Comparison of ENCODE assay signal across 1 cellular context in the genomic region with DNA sequence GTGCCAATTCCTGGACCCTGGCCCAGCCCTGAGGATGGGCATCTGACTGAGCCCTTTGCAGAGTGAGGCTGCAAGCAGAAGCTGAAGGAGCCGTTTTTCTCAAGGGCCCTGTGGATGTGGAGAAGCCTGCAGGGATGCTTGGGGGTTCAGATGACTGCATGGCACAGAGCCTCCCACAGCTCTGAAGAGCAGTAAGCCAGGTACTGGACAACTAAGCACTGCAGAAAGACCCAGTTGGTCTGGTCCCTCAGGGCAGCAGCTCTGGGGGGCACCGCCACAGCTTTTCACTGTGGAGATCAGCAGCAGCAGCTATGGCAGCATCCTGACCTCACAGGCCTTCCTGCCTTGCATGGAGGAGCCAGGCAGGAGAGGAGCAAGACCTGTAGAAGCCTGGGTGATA.
TF ChIP-seq lines count a peak whose summit lies in the region.

No MANE protein-coding gene starts in this region.

TF ChIP-seq in H1, 55 proteins besides CTCF, POLR2A, EP300 and RAD21:
- no peak for TF ChIP-seq SRF (IDR thresholded peaks at IDR 0.05; ENCODE audit: low read depth, low read length)
- TF ChIP-seq GTF2F1 (IDR thresholded peaks at IDR 0.05; ENCODE audit: borderline replicate concordance, low read depth, low read length) = no peak
- no peak for TF ChIP-seq CTBP2 (IDR thresholded peaks at IDR 0.05; ENCODE audit: borderline replicate concordance, insufficient read depth, insufficient read length, low read length)
- TF ChIP-seq TAF7 (optimal IDR thresholded peaks at IDR 0.05; ENCODE audit: borderline replicate concordance, low read depth, low read length) = no peak
- TF ChIP-seq POLR2AphosphoS5 (IDR thresholded peaks at IDR 0.05; ENCODE audit: low read depth, low read length) = no peak
- TF ChIP-seq PHF8 (conservative IDR thresholded peaks at IDR 0.05; ENCODE audit: low read depth, low read length) = no peak
- TF ChIP-seq BACH1 (IDR thresholded peaks at IDR 0.05; ENCODE audit: low read length) = no peak
- TF ChIP-seq ASH2L (IDR thresholded peaks at IDR 0.05; ENCODE audit: low read length) = no peak
- no peak for TF ChIP-seq FOSL1 (IDR thresholded peaks at IDR 0.05; ENCODE audit: insufficient read depth, low read depth, low read length)
- TF ChIP-seq, protein P1, sequence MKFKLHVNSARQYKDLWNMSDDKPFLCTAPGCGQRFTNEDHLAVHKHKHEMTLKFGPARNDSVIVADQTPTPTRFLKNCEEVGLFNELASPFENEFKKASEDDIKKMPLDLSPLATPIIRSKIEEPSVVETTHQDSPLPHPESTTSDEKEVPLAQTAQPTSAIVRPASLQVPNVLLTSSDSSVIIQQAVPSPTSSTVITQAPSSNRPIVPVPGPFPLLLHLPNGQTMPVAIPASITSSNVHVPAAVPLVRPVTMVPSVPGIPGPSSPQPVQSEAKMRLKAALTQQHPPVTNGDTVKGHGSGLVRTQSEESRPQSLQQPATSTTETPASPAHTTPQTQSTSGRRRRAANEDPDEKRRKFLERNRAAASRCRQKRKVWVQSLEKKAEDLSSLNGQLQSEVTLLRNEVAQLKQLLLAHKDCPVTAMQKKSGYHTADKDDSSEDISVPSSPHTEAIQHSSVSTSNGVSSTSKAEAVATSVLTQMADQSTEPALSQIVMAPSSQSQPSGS (IDR thresholded peaks at IDR 0.05; ENCODE audit: low read length) = no peak
- TF ChIP-seq RBBP5 (IDR thresholded peaks at IDR 0.05; ENCODE audit: borderline replicate concordance, low read depth, low read length) = no peak
- TF ChIP-seq POU5F1 (IDR thresholded peaks at IDR 0.05; ENCODE audit: low read depth, low read length) = no peak
- TF ChIP-seq JUND (IDR thresholded peaks at IDR 0.05; ENCODE audit: low read length) = no peak
